In the genomic region with DNA sequence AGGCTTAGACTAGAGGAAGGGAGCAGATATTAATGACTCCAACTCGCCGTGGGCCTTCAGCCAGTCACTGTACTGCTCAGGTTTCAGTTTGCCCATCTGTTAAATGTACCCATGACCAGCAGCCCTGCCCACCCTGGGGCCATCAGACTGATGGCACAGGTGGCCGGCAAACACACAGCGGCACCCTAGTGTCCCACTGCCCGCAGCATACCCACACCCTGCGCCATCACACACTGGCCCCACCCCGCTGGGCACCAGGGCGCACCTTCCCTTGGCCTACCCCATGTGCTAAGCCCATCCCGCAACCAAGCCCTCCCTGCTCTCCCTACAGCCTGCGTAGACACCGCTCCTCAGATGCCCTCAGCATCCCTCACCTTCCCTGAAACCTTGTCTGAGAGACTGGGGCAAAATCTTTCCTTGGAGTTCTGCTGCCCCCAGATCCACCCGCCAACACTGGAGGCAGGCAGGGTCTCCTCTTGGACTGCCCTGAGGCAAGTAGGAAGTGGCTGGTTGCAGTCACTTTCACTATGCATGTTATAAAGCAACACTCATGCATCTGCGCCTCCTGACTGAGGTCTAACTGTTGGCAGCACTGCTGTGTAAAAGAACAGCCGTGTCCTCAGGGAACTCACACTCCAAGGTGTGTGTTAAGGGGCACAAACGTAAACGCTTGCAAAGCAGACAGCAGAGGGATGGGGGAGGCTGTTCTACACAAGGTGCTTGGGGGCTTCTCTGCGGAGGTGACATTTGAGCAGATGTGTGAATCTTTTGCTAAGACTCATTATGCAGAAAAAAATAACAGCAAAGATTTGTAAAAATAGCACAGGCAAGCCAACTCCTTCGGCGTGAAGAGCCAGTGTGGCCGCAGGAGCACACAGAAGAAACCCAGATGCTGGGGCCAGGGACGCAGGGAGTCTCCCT, we compare ENCODE assay signal across 17 cellular contexts. TPM values are rescaled to one million over a fixed set of nuclear protein-coding genes. Genes with fewer than 3 reads are reported as not detected.
A peak's percentile ranks its signal among the peaks of the same experiment; 100 is the strongest.
DNase-seq lines count a peak whose midpoint lies in the region; ATAC-seq, FAIRE-seq and TF ChIP-seq lines count a peak whose summit lies in the region.
"Had no signal": no experiment of that assay in that cellular context is flagged by ENCODE, and none has a peak within 500 bp of the region (broad histone marks: within the 10 kb centered on the region; RNA-seq: fewer than 3 reads in every experiment).

No MANE protein-coding gene starts in this region.

- H3K4me3 ChIP-seq in GM12878 (no peak overlapping the region), mesendoderm (ENCODE audit: low read length) (no peak overlapping the region)
- H3K4me3 ChIP-seq: testis had no signal

- H3K36me3 ChIP-seq in GM12878 (ENCODE audit: control insufficient read depth in 2 of 2, insufficient read depth in 2 of 2, low read length in 1 of 2) (no peaks in the 10 kb centered on the region), mesendoderm (ENCODE audit: control insufficient read depth, insufficient read depth, low read length) (no peaks in the 10 kb centered on the region)
- H3K36me3 ChIP-seq: neutrophil had no signal

- H3K79me2 ChIP-seq in GM12878 (ENCODE audit: control insufficient read depth, insufficient read depth, low read length) = no peaks in the 10 kb centered on the region
- peaks cover 68% of the 10 kb centered on the region for H3K79me2 ChIP-seq in mesendoderm (ENCODE audit: control insufficient read depth, insufficient read depth, low read length)

- no peak overlapping the region for H4K8ac ChIP-seq in mesendoderm (ENCODE audit: low read depth, low read length)

- peak overlapping the region; percentile 80 for H3K23ac ChIP-seq in mesendoderm (ENCODE audit: low read length)

- H3K4ac ChIP-seq in mesendoderm (ENCODE audit: low read depth, low read length) = no peak overlapping the region

- H3K36me3 Mint-ChIP-seq in activated CD4-positive, alpha-beta T cell treated with anti-CD3 and anti-CD28 coated beads for 36 hours (ENCODE audit: low read depth) = no peaks in the 10 kb centered on the region
- no peaks in the 10 kb centered on the region for H3K36me3 Mint-ChIP-seq in type B pancreatic cell

- no peak for TF ChIP-seq CTCF in GM12878 (IDR thresholded peaks at IDR 0.05 in 2 of 3, conservative IDR thresholded peaks at IDR 0.05 in 1 of 3; ENCODE audit: control insufficient read depth in 2 of 3, extremely low read depth in 1 of 3, insufficient read depth in 1 of 3, low read depth in 3 of 3, low read length in 3 of 3)
- no peak for TF ChIP-seq CTCF in type B pancreatic cell (conservative IDR thresholded peaks at IDR 0.05)

- H3K56ac ChIP-seq in mesendoderm (ENCODE audit: low read length) = peak overlapping the region; percentile 54

- 63% methylated on average over 21 of the region's 21 CpGs for WGBS in GM12878 (ENCODE audit: insufficient coverage, insufficient replicate concordance, low lambda C conversion rate, missing lambda C conversion rate)
- no CpG with 5 or more reads among the region's 21 CpGs for WGBS in mesendoderm (ENCODE audit: extremely low coverage, insufficient coverage, low lambda C conversion rate)

- H3K27ac ChIP-seq in GM12878 (ENCODE audit: control insufficient read depth, insufficient read depth) (no peak overlapping the region), mesendoderm (ENCODE audit: low read depth, low read length) (no peak overlapping the region)
- H3K27ac ChIP-seq: neutrophil had no signal

- intact Hi-C loops in activated CD4-positive, alpha-beta T cell treated with anti-CD3 and anti-CD28 coated beads for 36 hours (cut with DNase I, micrococcal nuclease) = no loop called here
- intact Hi-C loops in GM12878 (cut with micrococcal nuclease; ENCODE audit: unreplicated experiment) = no loop called here

- H3K18ac ChIP-seq in mesendoderm (ENCODE audit: low read length) = no peak overlapping the region

- peaks cover 6% of the 10 kb centered on the region; the same call in 1 of the 2 replicates for H3K4me1 ChIP-seq in GM12878 (ENCODE audit: control insufficient read depth, insufficient read depth, low read length)
- peaks cover 34% of the 10 kb centered on the region for H3K4me1 ChIP-seq in mesendoderm (ENCODE audit: control insufficient read depth, low read depth, low read length)

- no peak overlapping the region for H2BK5ac ChIP-seq in mesendoderm (ENCODE audit: low read length)

- no peaks in the 10 kb centered on the region for H3K4me1 Mint-ChIP-seq in activated CD4-positive, alpha-beta T cell treated with anti-CD3 and anti-CD28 coated beads for 36 hours
- H3K4me1 Mint-ChIP-seq in type B pancreatic cell (ENCODE audit: unreplicated experiment) = peaks cover 38% of the 10 kb centered on the region

- H3K79me1 ChIP-seq in mesendoderm (ENCODE audit: low read length) = peaks cover 38% of the 10 kb centered on the region

- RAD21 ChIA-PET in GM12878 (lab: Charles Lee; ENCODE audit: unreplicated experiment) = no interaction called here

- H2BK120ac ChIP-seq in mesendoderm (ENCODE audit: low read depth, low read length) = no peak overlapping the region

- ATAC-seq in activated CD4-positive, alpha-beta T cell treated with anti-CD3 and anti-CD28 coated beads for 36 hours = no peak
- ATAC-seq in GM12878 = peak; percentile 19; the same call in 2 of the 3 replicates
- ATAC-seq in GM21447 (IDR thresholded peaks at IDR 0.05; ENCODE audit: unreplicated experiment) = no peak
- ATAC-seq: activated CD8-positive, alpha-beta T cell treated with anti-CD3 and anti-CD28 coated beads, Interleukin-2, amount 10 ng/mL, durations not matched to agents 7 days and 5 days had no signal

- SMC1A ChIA-PET in GM12878 (lab: Charles Lee; ENCODE audit: uncharacterized antibody, unreplicated experiment) = no interaction called here

- H3K9ac ChIP-seq in GM12878 (ENCODE audit: control insufficient read depth, insufficient read depth, low read length) (no peak overlapping the region), mesendoderm (ENCODE audit: low read length) (peak overlapping the region; percentile 31)

- POLR2A ChIA-PET in activated CD4-positive, alpha-beta T cell treated with anti-CD3 and anti-CD28 coated beads for 36 hours (lab: Charles Lee) = no interaction called here
- POLR2A ChIA-PET in GM12878 (lab: Charles Lee) = no interaction called here

- BruUV-seq in GM12878 (replicated peaks; lab: Mats Ljungman, UMichigan) = no TSS peak

- H3K27me3 ChIP-seq in GM12878 (replicated peaks in 1 of 2; ENCODE audit: control insufficient read depth in 2 of 2, insufficient read depth in 2 of 2, low read length in 1 of 2) = no peaks in the 10 kb centered on the region; a peak in 1 of 4 replicates
- no peaks in the 10 kb centered on the region for H3K27me3 ChIP-seq in mesendoderm (ENCODE audit: insufficient read depth, low read length, poor library complexity)
- H3K27me3 ChIP-seq: testis had no signal

- peaks cover 11% of the 10 kb centered on the region for H3K27me3 Mint-ChIP-seq in activated CD4-positive, alpha-beta T cell treated with anti-CD3 and anti-CD28 coated beads for 36 hours
- no peaks in the 10 kb centered on the region for H3K27me3 Mint-ChIP-seq in type B pancreatic cell

- H3K4me2 ChIP-seq in GM12878 (ENCODE audit: control insufficient read depth, insufficient read depth) (no peak overlapping the region), mesendoderm (ENCODE audit: low read length) (no peak overlapping the region)

- DNase-seq in activated CD4-positive, alpha-beta T cell treated with anti-CD3 and anti-CD28 coated beads for 36 hours = peak; percentile 5
- DNase-seq in activated CD4-positive, alpha-beta T cell treated with anti-CD3 and anti-CD28 coated beads, Interleukin-2, amount 50 U/mL, for 1 hour = no peak
- DNase-seq in GM12878 (ENCODE audit: low read depth, low spot score) = no peak
- no peak for DNase-seq in mesendoderm
- no peak for DNase-seq in type B pancreatic cell (ENCODE audit: extremely low spot score, unreplicated experiment)
- no peak for DNase-seq in NCI-H524 treated with DMSO at 0.1 percent for 48 hours (lab: John Stamatoyannopoulos, UW)
- no peak for DNase-seq in DMS53 (lab: John Stamatoyannopoulos, UW)
- DNase-seq: activated CD8-positive, alpha-beta T cell treated with anti-CD3 and anti-CD28 coated beads, Interleukin-2, amount 10 ng/mL, durations not matched to agents 7 days and 5 days; activated effector memory CD4-positive, alpha-beta T cell treated with Interleukin-2 at 50 U/mL for 16 hours; Calu3; NCI-H146; Right ventricle myocardium superior; T1000; testis had no signal

- CTCF ChIA-PET in activated CD4-positive, alpha-beta T cell treated with anti-CD3 and anti-CD28 coated beads for 36 hours (lab: Charles Lee) = interaction anchor here (1.0 kb wide), 1 partner anchor 59 kb away, joined by 5 read pairs; no protein-coding TSS in a partner anchor
- CTCF ChIA-PET in GM12878 (lab: Yijun Ruan, JAX) = no interaction called here

- no peak overlapping the region for H4K5ac ChIP-seq in mesendoderm (ENCODE audit: low read length)

- H2AFZ ChIP-seq in GM12878 (ENCODE audit: control insufficient read depth, low read depth, low read length) = no peak overlapping the region

- TF ChIP-seq POLR2A in GM12878 (IDR thresholded peaks at IDR 0.05; ENCODE audit: low read depth, low read length) = no peak

- H3K9me3 ChIP-seq in GM12878 (replicated peaks; ENCODE audit: control insufficient read depth, insufficient read depth, low read length) = no peaks in the 10 kb centered on the region
- H3K9me3 ChIP-seq: neutrophil, testis had no signal

- in situ Hi-C loops in GM12878 (cut with MboI) = no loop called here

- H4K20me1 ChIP-seq in GM12878 (ENCODE audit: control insufficient read depth, insufficient read depth) = peaks cover 5% of the 10 kb centered on the region; the same call in 1 of the 2 replicates

- H2AK5ac ChIP-seq in mesendoderm (ENCODE audit: low read length) = no peak overlapping the region

- no peak overlapping the region for H3K4me3 Mint-ChIP-seq in activated CD4-positive, alpha-beta T cell treated with anti-CD3 and anti-CD28 coated beads for 36 hours
- peak overlapping the region; percentile 75 for H3K4me3 Mint-ChIP-seq in type B pancreatic cell
- H3K4me3 Mint-ChIP-seq: activated CD8-positive, alpha-beta T cell treated with anti-CD3 and anti-CD28 coated beads, Interleukin-2, amount 10 ng/mL, durations not matched to agents 7 days and 5 days had no signal

- H3K27ac Mint-ChIP-seq in activated CD4-positive, alpha-beta T cell treated with anti-CD3 and anti-CD28 coated beads for 36 hours = no peak overlapping the region
- H3K27ac Mint-ChIP-seq in type B pancreatic cell = peak overlapping the region; percentile 84
- H3K27ac Mint-ChIP-seq: activated CD8-positive, alpha-beta T cell treated with anti-CD3 and anti-CD28 coated beads, Interleukin-2, amount 10 ng/mL, durations not matched to agents 7 days and 5 days had no signal

- no peaks in the 10 kb centered on the region for H3K9me3 Mint-ChIP-seq in activated CD4-positive, alpha-beta T cell treated with anti-CD3 and anti-CD28 coated beads for 36 hours (ENCODE audit: low read depth)
- H3K9me3 Mint-ChIP-seq in type B pancreatic cell = no peaks in the 10 kb centered on the region

- no peak overlapping the region for H2BK15ac ChIP-seq in mesendoderm (replicated peaks; ENCODE audit: low read depth)

- no peak for TF ChIP-seq EP300 in GM12878 (IDR thresholded peaks at IDR 0.05; ENCODE audit: borderline replicate concordance in 1 of 2, control insufficient read depth in 1 of 2, low read depth in 2 of 2, low read length in 2 of 2)

- peak; percentile 13 for FAIRE-seq in GM12878 (lab: Jason Lieb, UNC)
- FAIRE-seq: endometrium had no signal

- no peak for TF ChIP-seq RAD21 in GM12878 (IDR thresholded peaks at IDR 0.05; ENCODE audit: insufficient read depth, low read depth, low read length)

RNA-seq across cellular contexts. Expression of a gene that starts 6.7 kb away (rescaled TPM):
- total RNA-seq in activated CD4-positive, alpha-beta T cell treated with anti-CD3 and anti-CD28 coated beads for 36 hours = 1 to 10 TPM in 1 of 2 experiments, under 1 TPM in 1; 0.98 to 1.7 TPM
- 41.0 and 47.4 TPM in 2 replicates for total RNA-seq in GM12878 (2013; cell fraction: nucleolus; rRNA removed)
- total RNA-seq in GM12878 (2014; rRNA removed) (4.5 and 5.4 TPM in 2 replicates), GM12878 (2014; rRNA removed; fragmentation: Illumina TruSeq; extraction: Trizol) (1.4 and 1.8 TPM in 2 replicates), GM12878 (2021) (10.7 and 14.1 TPM in 2 replicates), type B pancreatic cell (ENCODE audit: low replicate concordance) (67.2 and 73.0 TPM in 2 replicates)
- 1.7 TPM for polyA plus RNA-seq in GM12878 (2011; ENCODE audit: low read depth)
- polyA plus RNA-seq in GM12878 (2011; rRNA removed) (1.8 and 2.3 TPM in 2 replicates), GM12878 (2014; fragmentation: Illumina TruSeq; extraction: Trizol) (0.11 and 1.1 TPM in 2 replicates), GM12878 (2014; fragmentation: Nextera tagmentation; extraction: Ambion mirVana) (under 1 TPM in 1 of 2 experiments, not detected in 1; 0.13 TPM), GM12878 (2014; rRNA removed) (5.7 and 9.5 TPM in 2 replicates), GM12878 (2016; fragmentation: Nextera tagmentation; extraction: Ambion mirVana) (1 to 10 TPM; 2.8 to 5.4 TPM)
- 3.2 and 4.4 TPM in 2 replicates for polyA plus RNA-seq in GM12878 (2011; cell fraction: cytosol; rRNA removed)
- 20.1 and 28.7 TPM in 2 replicates for polyA plus RNA-seq in GM12878 (2011; cell fraction: nucleus; rRNA removed)
- polyA plus RNA-seq in GM12878 (2012) = 6.1 and 7.0 TPM in 2 replicates
- 4.2 and 5.8 TPM in 2 replicates for polyA minus RNA-seq in GM12878 (2011; rRNA and poly(A)+ RNA removed)
- 2.5 and 3.5 TPM in 2 replicates for polyA minus RNA-seq in GM12878 (2011; cell fraction: cytosol; rRNA and poly(A)+ RNA removed)
- polyA minus RNA-seq in GM12878 (2011; cell fraction: nucleus; rRNA and poly(A)+ RNA removed) = 8.6 and 10.0 TPM in 2 replicates
- polyA plus RNA-seq in mesendoderm (2013, experiment 1 of 2) = 108 TPM
- polyA plus RNA-seq in mesendoderm (2013, experiment 2 of 2) = 108 TPM

RNA-seq across cellular contexts. Expression of a gene that starts 39.4 kb away (rescaled TPM):
- total RNA-seq in activated CD4-positive, alpha-beta T cell treated with anti-CD3 and anti-CD28 coated beads for 36 hours = not detected
- not detected in 2 replicates for total RNA-seq in GM12878 (2013; cell fraction: nucleolus; rRNA removed)
- total RNA-seq in GM12878 (2014; rRNA removed) = 0.28 and 0.33 TPM in 2 replicates
- total RNA-seq in GM12878 (2014; rRNA removed; fragmentation: Illumina TruSeq; extraction: Trizol) = not detected in 2 replicates
- total RNA-seq in GM12878 (2021) = 4.4 and 6.2 TPM in 2 replicates
- not detected for polyA plus RNA-seq in GM12878 (2011; ENCODE audit: low read depth)
- not detected in 2 replicates for polyA plus RNA-seq in GM12878 (2011; rRNA removed)
- not detected in 2 replicates for polyA plus RNA-seq in GM12878 (2011; cell fraction: cytosol; rRNA removed)
- polyA plus RNA-seq in GM12878 (2011; cell fraction: nucleus; rRNA removed) = not detected in 2 replicates
- polyA plus RNA-seq in GM12878 (2012) = not detected in 2 replicates
- polyA plus RNA-seq in GM12878 (2014; fragmentation: Illumina TruSeq; extraction: Trizol) = not detected in 2 replicates
- not detected for polyA plus RNA-seq in GM12878 (2014; fragmentation: Nextera tagmentation; extraction: Ambion mirVana)
- polyA plus RNA-seq in GM12878 (2014; rRNA removed) = not detected in 2 replicates
- polyA plus RNA-seq in GM12878 (2016; fragmentation: Nextera tagmentation; extraction: Ambion mirVana) = not detected
- polyA minus RNA-seq in GM12878 (2011; rRNA and poly(A)+ RNA removed) = not detected in 2 replicates
- polyA minus RNA-seq in GM12878 (2011; cell fraction: cytosol; rRNA and poly(A)+ RNA removed) = not detected in 2 replicates
- not detected in 2 replicates for polyA minus RNA-seq in GM12878 (2011; cell fraction: nucleus; rRNA and poly(A)+ RNA removed)
- polyA plus RNA-seq in mesendoderm (2013, experiment 1 of 2) = not detected
- polyA plus RNA-seq in mesendoderm (2013, experiment 2 of 2) = 0.04 TPM
- not detected in 2 replicates for total RNA-seq in type B pancreatic cell (ENCODE audit: low replicate concordance)
- total RNA-seq: activated CD8-positive, alpha-beta T cell treated with anti-CD3 and anti-CD28 coated beads, Interleukin-2, amount 10 ng/mL, durations not matched to agents 7 days and 5 days; Calu3; Right ventricle myocardium superior had no signal

RNA-seq across cellular contexts. Expression of a gene that starts 51.2 kb away (rescaled TPM):
- total RNA-seq in activated CD4-positive, alpha-beta T cell treated with anti-CD3 and anti-CD28 coated beads for 36 hours = not detected
- total RNA-seq in GM12878 (2013; cell fraction: nucleolus; rRNA removed) = not detected in 2 replicates
- total RNA-seq in GM12878 (2014; rRNA removed) = not detected in 2 replicates
- not detected in 2 replicates for total RNA-seq in GM12878 (2014; rRNA removed; fragmentation: Illumina TruSeq; extraction: Trizol)
- total RNA-seq in GM12878 (2021) = 8.9 and 9.4 TPM in 2 replicates
- not detected for polyA plus RNA-seq in GM12878 (2011; ENCODE audit: low read depth)
- polyA plus RNA-seq in GM12878 (2011; rRNA removed) = not detected in 2 replicates
- polyA plus RNA-seq in GM12878 (2011; cell fraction: cytosol; rRNA removed) = not detected in 2 replicates
- not detected in 2 replicates for polyA plus RNA-seq in GM12878 (2011; cell fraction: nucleus; rRNA removed)
- not detected in 2 replicates for polyA plus RNA-seq in GM12878 (2012)
- not detected in 2 replicates for polyA plus RNA-seq in GM12878 (2014; fragmentation: Illumina TruSeq; extraction: Trizol)
- not detected for polyA plus RNA-seq in GM12878 (2014; fragmentation: Nextera tagmentation; extraction: Ambion mirVana)
- not detected in 2 replicates for polyA plus RNA-seq in GM12878 (2014; rRNA removed)
- polyA plus RNA-seq in GM12878 (2016; fragmentation: Nextera tagmentation; extraction: Ambion mirVana) = not detected
- polyA minus RNA-seq in GM12878 (2011; rRNA and poly(A)+ RNA removed) = not detected in 2 replicates
- polyA minus RNA-seq in GM12878 (2011; cell fraction: cytosol; rRNA and poly(A)+ RNA removed) = not detected in 2 replicates
- polyA minus RNA-seq in GM12878 (2011; cell fraction: nucleus; rRNA and poly(A)+ RNA removed) = not detected in 2 replicates
- 0.06 TPM for polyA plus RNA-seq in mesendoderm (2013, experiment 1 of 2)
- not detected for polyA plus RNA-seq in mesendoderm (2013, experiment 2 of 2)
- total RNA-seq in type B pancreatic cell (ENCODE audit: low replicate concordance) = not detected in 2 replicates
- total RNA-seq: activated CD8-positive, alpha-beta T cell treated with anti-CD3 and anti-CD28 coated beads, Interleukin-2, amount 10 ng/mL, durations not matched to agents 7 days and 5 days; Calu3; Right ventricle myocardium superior had no signal
